ENCODE assay signal across 8 cellular contexts in the genomic region with DNA sequence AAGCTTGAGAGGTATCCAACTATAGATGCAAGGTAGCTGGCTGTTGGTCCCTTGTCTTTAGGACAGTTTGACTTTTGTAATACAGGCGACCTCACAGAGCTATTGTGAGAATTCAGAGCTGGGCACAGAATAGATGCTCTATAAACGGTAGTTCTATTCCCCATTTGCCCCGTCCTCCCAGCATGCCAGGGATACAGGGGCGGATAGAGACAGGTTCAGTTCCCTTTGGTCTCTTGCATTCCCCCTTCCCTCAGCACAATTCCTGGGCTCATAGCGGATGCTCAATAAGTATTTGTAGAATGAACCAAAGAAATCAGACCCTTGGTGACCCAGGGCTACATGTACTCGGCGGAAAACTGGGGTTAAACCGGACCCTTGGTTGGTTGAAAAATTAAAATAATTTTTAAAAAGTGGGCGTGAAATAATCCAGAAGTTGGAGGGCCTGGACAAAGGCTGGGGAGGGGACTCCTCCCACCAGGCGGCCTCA. TPM values are rescaled to one million over a fixed set of nuclear protein-coding genes. Genes with fewer than 3 reads are reported as not detected.
DNase-seq lines count a peak whose midpoint lies in the region; ATAC-seq and TF ChIP-seq lines count a peak whose summit lies in the region.

No MANE protein-coding gene starts in this region.

- peak overlapping the region; percentile 64 for H3K18ac ChIP-seq in trophoblast cell (ENCODE audit: low read length)

- POLR2A ChIA-PET in Panc1 (lab: Charles Lee), result interaction anchor here (0.5 kb wide), 1 partner anchor 103 kb away, joined by 5 read pairs; no protein-coding TSS in a partner anchor

- H3K9me3 ChIP-seq in ES-I3 (ENCODE audit: control insufficient read depth, insufficient read depth, low read length), result no peaks in the 10 kb centered on the region
- no peaks in the 10 kb centered on the region for H3K9me3 ChIP-seq in Panc1 (ENCODE audit: control insufficient read depth, insufficient read depth, low read depth, low read length)
- H3K9me3 ChIP-seq in trophoblast cell (ENCODE audit: insufficient read depth, low read depth, low read length), result peaks cover 2% of the 10 kb centered on the region

- CTCF ChIA-PET in Panc1 (lab: Charles Lee), result interaction anchor here (0.6 kb wide), 1 partner anchor 58 kb away, joined by 3 read pairs; no protein-coding TSS in a partner anchor

- in situ Hi-C loops in Panc1 (cut with HindIII; ENCODE audit: low pct_unique_long_range_greater_than_20kb, low sequenced_read_pairs), result no loop called here
- in situ Hi-C loops in ACHN (cut with HindIII; ENCODE audit: low pct_ligation_motif_present, low pct_unique_long_range_greater_than_20kb, low sequenced_read_pairs), result no loop called here

- ATAC-seq in Panc1 (no peak), HG02571 (IDR thresholded peaks at IDR 0.05; ENCODE audit: unreplicated experiment) (no peak)

- no peak for DNase-seq in Panc1 (ENCODE audit: low read depth, low spot score)
- DNase-seq in epithelial cell of proximal tubule (ENCODE audit: low read depth), result no peak
- DNase-seq in trophoblast cell, result no peak
- no peak for DNase-seq in COLO668 (lab: John Stamatoyannopoulos, UW; ENCODE audit: unreplicated experiment)
- no peak for DNase-seq in NCI-H2107 treated with DMSO at 0.1 percent for 48 hours (lab: John Stamatoyannopoulos, UW; ENCODE audit: unreplicated experiment)
- DNase-seq in ACHN, result no peak

- H3K4me2 ChIP-seq in trophoblast cell (ENCODE audit: low read length), result peak overlapping the region; percentile 78

- peaks cover 19% of the 10 kb centered on the region for H3K79me2 ChIP-seq in trophoblast cell (ENCODE audit: control insufficient read depth, insufficient read depth, low read length, poor library complexity)

- no peak overlapping the region for H4K12ac ChIP-seq in trophoblast cell (ENCODE audit: low read depth, low read length)

- BruUV-seq in Panc1 (replicated peaks; lab: Mats Ljungman, UMichigan), result TSS peak; percentile 98

- TF ChIP-seq CTCF in Panc1 (IDR thresholded peaks at IDR 0.05) (no peak), epithelial cell of proximal tubule (conservative IDR thresholded peaks at IDR 0.05; ENCODE audit: low read depth, low read length) (no peak)

- H3K36me3 ChIP-seq in ES-I3 (ENCODE audit: insufficient read depth, low read length) (peaks cover 12% of the 10 kb centered on the region), Panc1 (ENCODE audit: control insufficient read depth, insufficient read depth, low read length) (peaks cover 8% of the 10 kb centered on the region), trophoblast cell (ENCODE audit: control insufficient read depth in 1 of 2, insufficient read depth in 2 of 2, low read length in 2 of 2) (peaks cover 2 to 4% of the 10 kb centered on the region in 2 experiments)

- H2AFZ ChIP-seq in trophoblast cell (ENCODE audit: insufficient read depth, low read length, poor library complexity), result peak overlapping the region; percentile 74

- no peak overlapping the region for H2BK5ac ChIP-seq in trophoblast cell (ENCODE audit: low read depth, low read length, poor library complexity)

- peak overlapping the region; percentile 48 for H4K8ac ChIP-seq in trophoblast cell (ENCODE audit: low read depth, low read length)

- peak overlapping the region; percentile 73 for H2AK5ac ChIP-seq in trophoblast cell (ENCODE audit: low read length)

- H3K4me3 ChIP-seq in Panc1 (ENCODE audit: low read depth in 2 of 2, low read length in 2 of 2), result peak overlapping the region; percentile 55 to 63
- peak overlapping the region; percentile 85 for H3K4me3 ChIP-seq in epithelial cell of proximal tubule (ENCODE audit: low read depth, low read length)
- no peak overlapping the region for H3K4me3 ChIP-seq in trophoblast cell (ENCODE audit: low read depth, low read length)

- no peak overlapping the region for H3K14ac ChIP-seq in trophoblast cell (ENCODE audit: low read length)

- peak overlapping the region; percentile 28 for H3K4ac ChIP-seq in trophoblast cell (ENCODE audit: low read depth, low read length)

- H3K23ac ChIP-seq in trophoblast cell (ENCODE audit: low read length), result no peak overlapping the region

- intact Hi-C loops in Panc1 (cut with micrococcal nuclease; ENCODE audit: unreplicated experiment), result no loop called here

- H3K79me1 ChIP-seq in trophoblast cell (ENCODE audit: low read length), result peaks cover 12% of the 10 kb centered on the region

- H3K27ac ChIP-seq in Panc1 (ENCODE audit: low read length), result peak overlapping the region; percentile 94
- no peak overlapping the region for H3K27ac ChIP-seq in trophoblast cell (ENCODE audit: low read depth, low read length)

- peak overlapping the region; percentile 56 for H4K91ac ChIP-seq in trophoblast cell (ENCODE audit: low read depth, low read length)

- H3K9ac ChIP-seq in ES-I3 (ENCODE audit: low read depth, low read length) (peak overlapping the region; percentile 65; the same call in 1 of the 2 replicates), trophoblast cell (ENCODE audit: low read length) (no peak overlapping the region)

- WGBS in trophoblast cell (ENCODE audit: extremely low coverage, insufficient coverage, insufficient read length), result no CpG with 5 or more reads among the region's 10 CpGs

- H2BK12ac ChIP-seq in trophoblast cell (ENCODE audit: low read length), result no peak overlapping the region

- H3K27me3 ChIP-seq in Panc1 (ENCODE audit: control insufficient read depth, insufficient read depth, low read length) (no peaks in the 10 kb centered on the region), trophoblast cell (ENCODE audit: insufficient read depth, low read length) (no peaks in the 10 kb centered on the region)

- H3K4me1 ChIP-seq in ES-I3 (ENCODE audit: insufficient read depth, low read length) (peaks cover 31% of the 10 kb centered on the region), Panc1 (ENCODE audit: control insufficient read depth, insufficient read depth, low read length) (peaks cover 30% of the 10 kb centered on the region), trophoblast cell (ENCODE audit: control insufficient read depth in 1 of 2, insufficient read depth in 2 of 2, low read length in 2 of 2) (peaks cover 8 to 10% of the 10 kb centered on the region in 2 experiments)

- H2BK120ac ChIP-seq in trophoblast cell (ENCODE audit: insufficient read depth, low read length, poor library complexity), result no peak overlapping the region

RNA-seq across cellular contexts. Expression of a gene that starts 0.7 kb away (rescaled TPM):
- total RNA-seq in Panc1 (2021; ENCODE audit: unreplicated experiment), result 65.2 TPM
- 39.6 TPM for polyA plus RNA-seq in Panc1 (2012; ENCODE audit: insufficient read length)
- 16.2 and 20.9 TPM in 2 replicates for total RNA-seq in epithelial cell of proximal tubule
- 225 and 236 TPM in 2 replicates for polyA plus RNA-seq in trophoblast cell (2013)
